1 cellular context compared by ENCODE assay signal in genomic region chr9:82254646-82255367, GRCh38.
TF ChIP-seq lines count a peak whose summit lies in the region.

No MANE protein-coding gene starts in this region.

TF ChIP-seq in HepG2, 621 proteins besides CTCF, POLR2A, EP300 and RAD21 (continued from another document):
- TF ChIP-seq, protein P1, sequence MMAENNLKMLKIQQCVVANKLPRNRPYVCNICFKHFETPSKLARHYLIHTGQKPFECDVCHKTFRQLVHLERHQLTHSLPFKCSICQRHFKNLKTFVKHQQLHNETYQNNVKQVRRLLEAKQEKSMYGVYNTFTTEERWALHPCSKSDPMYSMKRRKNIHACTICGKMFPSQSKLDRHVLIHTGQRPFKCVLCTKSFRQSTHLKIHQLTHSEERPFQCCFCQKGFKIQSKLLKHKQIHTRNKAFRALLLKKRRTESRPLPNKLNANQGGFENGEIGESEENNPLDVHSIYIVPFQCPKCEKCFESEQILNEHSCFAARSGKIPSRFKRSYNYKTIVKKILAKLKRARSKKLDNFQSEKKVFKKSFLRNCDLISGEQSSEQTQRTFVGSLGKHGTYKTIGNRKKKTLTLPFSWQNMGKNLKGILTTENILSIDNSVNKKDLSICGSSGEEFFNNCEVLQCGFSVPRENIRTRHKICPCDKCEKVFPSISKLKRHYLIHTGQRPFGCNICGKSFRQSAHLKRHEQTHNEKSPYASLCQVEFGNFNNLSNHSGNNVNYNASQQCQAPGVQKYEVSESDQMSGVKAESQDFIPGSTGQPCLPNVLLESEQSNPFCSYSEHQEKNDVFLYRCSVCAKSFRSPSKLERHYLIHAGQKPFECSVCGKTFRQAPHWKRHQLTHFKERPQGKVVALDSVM (CRISPR knock-in tag; IDR thresholded peaks at IDR 0.05) = no peak
- TF ChIP-seq MZF1 (CRISPR knock-in tag; IDR thresholded peaks at IDR 0.05; ENCODE audit: borderline replicate concordance) = no peak
- TF ChIP-seq CENPT (CRISPR knock-in tag; IDR thresholded peaks at IDR 0.05; ENCODE audit: low read depth) = no peak
